Comparison of ENCODE assay signal across 23 cellular contexts in genomic region chr14:33880330-33880729, GRCh38.
"Had no signal": no experiment of that assay in that cellular context is flagged by ENCODE, and none has a peak within 500 bp of the region (broad histone marks: within the 10 kb centered on the region; RNA-seq: fewer than 3 reads in every experiment).

No MANE protein-coding gene starts in this region.

- DNase-seq: activated CD4-positive, CD25-positive, alpha-beta regulatory T cell; activated CD8-positive, alpha-beta memory T cell treated with anti-CD3 and anti-CD28 coated beads, Interleukin-2, amount 50 U/mL, for 4 hours; activated CD8-positive, alpha-beta T cell treated with anti-CD3 and anti-CD28 coated beads for 36 hours; activated naive CD4-positive, alpha-beta T cell treated with anti-CD3 and anti-CD28 coated beads, Interleukin-2, amount 50 U/mL, for 16 hours; activated naive CD8-positive, alpha-beta T cell treated with anti-CD3 and anti-CD28 coated beads, Interleukin-2, amount 10 ng/mL, durations not matched to agents 7 days and 5 days; activated T-cell treated with anti-CD3 and anti-CD28 coated beads, Interleukin-2, amount 50 U/mL, for 72 hours; adrenal gland; anterior cingulate cortex; caudate nucleus; cortex of kidney; Karpas-422; NCI-H1436; NCI-H1694 treated with DMSO at 0.1 percent for 48 hours; NCI-H2029 treated with DMSO at 0.1 percent for 48 hours; NCI-H226; NCI-H526; Peyer's patch; Right ventricle myocardium superior; SJCRH30; SK-N-SH had no signal

- H3K9me3 ChIP-seq: SK-N-SH had no signal

- H3K4me1 ChIP-seq: adrenal gland, Peyer's patch, SJCRH30 had no signal

- H3K4me3 ChIP-seq: adrenal gland, K562, Peyer's patch, SJCRH30 had no signal

- H3K27ac ChIP-seq: adrenal gland, Peyer's patch, RWPE1, SJCRH30, VCaP had no signal

- FAIRE-seq: K562 had no signal

- H3K27me3 ChIP-seq: adrenal gland, Peyer's patch, SJCRH30 had no signal

- ATAC-seq: activated CD8-positive, alpha-beta T cell treated with anti-CD3 and anti-CD28 coated beads for 36 hours; activated T-cell treated with anti-CD3 and anti-CD28 coated beads, Interleukin-2, amount 50 U/mL, for 72 hours; K562 had no signal

- H3K36me3 ChIP-seq: adrenal gland, Peyer's patch, SJCRH30 had no signal
